In genomic region chr5:40733842-40734563, GRCh38 we compare ENCODE assay signal across 18 cellular contexts. TPM values are rescaled to one million over a fixed set of nuclear protein-coding genes. Genes with fewer than 3 reads are reported as not detected.
DNase-seq lines count a peak whose midpoint lies in the region; ATAC-seq, FAIRE-seq and TF ChIP-seq lines count a peak whose summit lies in the region.
"Had no signal": no experiment of that assay in that cellular context is flagged by ENCODE, and none has a peak within 500 bp of the region (broad histone marks: within the 10 kb centered on the region; RNA-seq: fewer than 3 reads in every experiment).

No MANE protein-coding gene starts in this region.

- no peaks in the 10 kb centered on the region for H3F3A ChIP-seq in Loucy (ENCODE audit: low read depth)

- DNase-seq in heart left ventricle (no peak), mesothelial cell of epicardium (ENCODE audit: low spot score in 2 of 2, unreplicated experiment in 2 of 2) (no peak), GM12892 (ENCODE audit: insufficient read length) (no peak), NCI-H2196 treated with DMSO at 0.1 percent for 48 hours (lab: John Stamatoyannopoulos, UW; ENCODE audit: unreplicated experiment) (no peak), COLO829 (ENCODE audit: low spot score) (no peak)
- DNase-seq: activated B cell treated with CpG ODN at 0.5 μM for 24 hours; activated naive CD4-positive, alpha-beta T cell treated with anti-CD3 and anti-CD28 coated beads for 36 hours; effector CD8-positive, alpha-beta T cell; gastrocnemius medialis; NCI-H1417 treated with DMSO at 0.1 percent for 48 hours; NCI-H510A; Peyer's patch; SW 1271 had no signal

- peaks cover 7% of the 10 kb centered on the region for H3K36me3 Mint-ChIP-seq in mesothelial cell of epicardium

- ATAC-seq in heart left ventricle (peak; percentile 38 to 69 (median 63)), GM21528 (IDR thresholded peaks at IDR 0.05; ENCODE audit: low FRiP score, unreplicated experiment) (no peak)
- ATAC-seq: gastrocnemius medialis had no signal

- H3K9me2 ChIP-seq in Loucy (replicated peaks; ENCODE audit: low read depth, low read length): no peaks in the 10 kb centered on the region

- H3K9me3 Mint-ChIP-seq in mesothelial cell of epicardium: peaks cover 4% of the 10 kb centered on the region
- H3K9me3 Mint-ChIP-seq: activated B cell treated with CpG ODN at 0.5 μM for 24 hours; activated naive CD4-positive, alpha-beta T cell treated with anti-CD3 and anti-CD28 coated beads for 36 hours had no signal

- 37 to 45% (median 43%) methylated on average over 3 of the region's 3 CpGs for WGBS in heart left ventricle, 4 donors

- no peaks in the 10 kb centered on the region for H3K27me3 Mint-ChIP-seq in mesothelial cell of epicardium (ENCODE audit: low read depth)
- H3K27me3 Mint-ChIP-seq: activated B cell treated with CpG ODN at 0.5 μM for 24 hours had no signal

- H3K27ac Mint-ChIP-seq in mesothelial cell of epicardium: peak overlapping the region; percentile 26
- H3K27ac Mint-ChIP-seq: activated B cell treated with CpG ODN at 0.5 μM for 24 hours; activated naive CD4-positive, alpha-beta T cell treated with anti-CD3 and anti-CD28 coated beads for 36 hours had no signal

- H3K4me3 Mint-ChIP-seq in mesothelial cell of epicardium: no peak overlapping the region
- H3K4me3 Mint-ChIP-seq: activated B cell treated with CpG ODN at 0.5 μM for 24 hours; activated naive CD4-positive, alpha-beta T cell treated with anti-CD3 and anti-CD28 coated beads for 36 hours had no signal

- peak overlapping the region; percentile 25; the same call in 1 of the 2 replicates for H3K27ac ChIP-seq in 22Rv1
- peak overlapping the region in 9 of 12 donors; percentile 1 to 54 (median 21) for H3K27ac ChIP-seq in heart left ventricle
- H3K27ac ChIP-seq: gastrocnemius medialis, GM23248 had no signal

- TF ChIP-seq CTCF in 22Rv1 (IDR thresholded peaks at IDR 0.05) (no peak), Loucy (conservative IDR thresholded peaks at IDR 0.05; ENCODE audit: low read length) (0 out of 2 replicates have a peak, but pooled peaks have one; percentile 13), heart left ventricle (IDR thresholded peaks at IDR 0.05) (peak in 1 of 12 donors; percentile 11), mesothelial cell of epicardium (IDR thresholded peaks at IDR 0.05; ENCODE audit: unreplicated experiment) (no peak)

- H3K79me2 ChIP-seq in Loucy (ENCODE audit: insufficient read depth, low read length): 0 out of 2 replicates have a peak, but pooled peaks cover 6% of the 10 kb centered on the region

- FAIRE-seq in GM12892 (lab: Jason Lieb, UNC): no peak

- intact Hi-C loops in heart left ventricle (cut with DNase I): loop anchor here in 7 of 10 donors (2.0 to 10.0 kb wide), 7 partner anchors 42 to 1159 kb away; no protein-coding TSS in a partner anchor

- H3K4me3 ChIP-seq in Loucy (ENCODE audit: low read length, poor library complexity, severe bottlenecking): peak overlapping the region; percentile 0
- no peak overlapping the region for H3K4me3 ChIP-seq in heart left ventricle
- H3K4me3 ChIP-seq: gastrocnemius medialis, GM23248, Peyer's patch, smooth muscle cell had no signal

- no peak overlapping the region for H2AFZ ChIP-seq in Loucy (ENCODE audit: low read length)
- H2AFZ ChIP-seq: GM23248 had no signal

- H4K20me1 ChIP-seq in Loucy (ENCODE audit: insufficient read depth, low read length, poor library complexity, severe bottlenecking): no peaks in the 10 kb centered on the region

- H3K36me3 ChIP-seq in Loucy (ENCODE audit: insufficient read depth, low read length) (peaks cover under 1% of the 10 kb centered on the region; the same call in 1 of the 2 replicates), heart left ventricle (peaks cover 0 to 11% (median 0%) of the 10 kb centered on the region in 9 donors)
- H3K36me3 ChIP-seq: gastrocnemius medialis had no signal

- H3K4me1 Mint-ChIP-seq in mesothelial cell of epicardium: peaks cover 21% of the 10 kb centered on the region
- H3K4me1 Mint-ChIP-seq: activated B cell treated with CpG ODN at 0.5 μM for 24 hours had no signal

- H3K4me2 ChIP-seq in Loucy (ENCODE audit: low read depth, low read length, poor library complexity, severe bottlenecking): peak overlapping the region; percentile 42
- H3K4me2 ChIP-seq: smooth muscle cell had no signal

- H3K4me1 ChIP-seq in Loucy (ENCODE audit: insufficient read depth, low read length, poor library complexity, severe bottlenecking) (peaks cover 37% of the 10 kb centered on the region), heart left ventricle (peaks cover 0 to 34% (median 26%) of the 10 kb centered on the region in 12 donors)

- H3K27me3 ChIP-seq in Loucy (ENCODE audit: insufficient read depth, low read length, poor library complexity, severe bottlenecking) (no peaks in the 10 kb centered on the region), heart left ventricle (no peaks in the 10 kb centered on the region)
- H3K27me3 ChIP-seq: gastrocnemius medialis, Peyer's patch had no signal

- peaks cover 5% of the 10 kb centered on the region; the same call in 1 of the 2 replicates for H3K9me3 ChIP-seq in Loucy (ENCODE audit: insufficient read depth, low read depth, low read length)
- no peaks in the 10 kb centered on the region for H3K9me3 ChIP-seq in heart left ventricle
- H3K9me3 ChIP-seq: gastrocnemius medialis, Peyer's patch had no signal

- TF ChIP-seq POLR2A in heart left ventricle (IDR thresholded peaks at IDR 0.05): no peak
- no peak for TF ChIP-seq POLR2A in GM12892 (IDR thresholded peaks at IDR 0.05; ENCODE audit: low read depth, low read length)

- H3K9ac ChIP-seq in Loucy (ENCODE audit: low read depth, low read length, poor library complexity, severe bottlenecking): no peak overlapping the region
- H3K9ac ChIP-seq: GM23248 had no signal

RNA-seq across cellular contexts. Expression of gene TTC33, which starts 21.8 kb away (rescaled TPM):
- total RNA-seq in heart left ventricle: 10 to 100 TPM; 11.3 to 20.0 (median 14.2) TPM
- polyA plus RNA-seq in heart left ventricle: 10 to 100 TPM in 1 of 2 donors, 1 to 10 TPM in 1; 5.6 to 14.3 TPM
- total RNA-seq in mesothelial cell of epicardium: 20.1 to 22.7 TPM (median 21.1 TPM) in 3 replicates
- polyA plus RNA-seq in GM12892 (2012; ENCODE audit: missing spikeins): 13.1 TPM

RNA-seq across cellular contexts. Expression of gene PTGER4, which starts 54.3 kb away (rescaled TPM):
- total RNA-seq in heart left ventricle: 10 to 100 TPM in 5 of 9 donors, 1 to 10 TPM in 4; 6.4 to 43.7 (median 12.3) TPM
- 1 to 10 TPM; 2.1 to 5.1 TPM for polyA plus RNA-seq in heart left ventricle
- 40.0 to 48.1 TPM (median 42.0 TPM) in 3 replicates for total RNA-seq in mesothelial cell of epicardium
- 1.0 TPM for polyA plus RNA-seq in GM12892 (2012; ENCODE audit: missing spikeins)
- total RNA-seq: GM23248 had no signal
